In genomic region chr4:162241857-162242256, GRCh38 we compare ENCODE assay signal across 16 cellular contexts.
DNase-seq lines count a peak whose midpoint lies in the region; TF ChIP-seq lines count a peak whose summit lies in the region.
"Had no signal": no experiment of that assay in that cellular context is flagged by ENCODE, and none has a peak within 500 bp of the region (broad histone marks: within the 10 kb centered on the region; RNA-seq: fewer than 3 reads in every experiment).

No MANE protein-coding gene starts in this region.

- no peak overlapping the region for H3K4me3 ChIP-seq in LNCaP clone FGC (ENCODE audit: low read depth, low read length)
- H3K4me3 ChIP-seq: HAP-1 had no signal

- intact Hi-C loops in activated T-helper 1 cell treated with anti-CD3 and anti-CD28 coated beads, Interleukin-12 subunit alpha, Interleukin-12 subunit beta, Interleukin-2, Interleukin-4 antibody, amounts not matched to agents 30 ng/mL and 10 ng/mL and 1 ng/mL, durations not matched to agents 14 hours and 24 hours and 36 hours (cut with micrococcal nuclease): no loop called here

- 0 out of 2 replicates have a peak overlapping the region, but pooled peaks have one; percentile 7 for H3K27ac ChIP-seq in 22Rv1

- H3K27me3 Mint-ChIP-seq in mesothelial cell of epicardium (ENCODE audit: low read depth): no peaks in the 10 kb centered on the region
- H3K27me3 Mint-ChIP-seq in activated T-helper 1 cell treated with anti-CD3 and anti-CD28 coated beads, Interleukin-12 subunit alpha, Interleukin-12 subunit beta, Interleukin-2, Interleukin-4 antibody, amounts not matched to agents 30 ng/mL and 10 ng/mL and 1 ng/mL, durations not matched to agents 14 hours and 24 hours and 36 hours (ENCODE audit: insufficient read depth): no peaks in the 10 kb centered on the region
- H3K27me3 Mint-ChIP-seq: CD4-positive, CD25-positive, alpha-beta regulatory T cell had no signal

- peak overlapping the region; percentile 47 for H3K27ac Mint-ChIP-seq in mesothelial cell of epicardium
- no peak overlapping the region for H3K27ac Mint-ChIP-seq in activated T-helper 1 cell treated with anti-CD3 and anti-CD28 coated beads, Interleukin-12 subunit alpha, Interleukin-12 subunit beta, Interleukin-2, Interleukin-4 antibody, amounts not matched to agents 30 ng/mL and 10 ng/mL and 1 ng/mL, durations not matched to agents 14 hours and 24 hours and 36 hours
- H3K27ac Mint-ChIP-seq: CD4-positive, CD25-positive, alpha-beta regulatory T cell had no signal

- no peaks in the 10 kb centered on the region for H3K36me3 Mint-ChIP-seq in mesothelial cell of epicardium
- no peaks in the 10 kb centered on the region for H3K36me3 Mint-ChIP-seq in activated T-helper 1 cell treated with anti-CD3 and anti-CD28 coated beads, Interleukin-12 subunit alpha, Interleukin-12 subunit beta, Interleukin-2, Interleukin-4 antibody, amounts not matched to agents 30 ng/mL and 10 ng/mL and 1 ng/mL, durations not matched to agents 14 hours and 24 hours and 36 hours (ENCODE audit: low read depth)
- H3K36me3 Mint-ChIP-seq: CD4-positive, CD25-positive, alpha-beta regulatory T cell had no signal

- peaks cover 10% of the 10 kb centered on the region for H3K4me1 Mint-ChIP-seq in mesothelial cell of epicardium
- no peaks in the 10 kb centered on the region for H3K4me1 Mint-ChIP-seq in activated T-helper 1 cell treated with anti-CD3 and anti-CD28 coated beads, Interleukin-12 subunit alpha, Interleukin-12 subunit beta, Interleukin-2, Interleukin-4 antibody, amounts not matched to agents 30 ng/mL and 10 ng/mL and 1 ng/mL, durations not matched to agents 14 hours and 24 hours and 36 hours (ENCODE audit: low read depth)
- H3K4me1 Mint-ChIP-seq: CD4-positive, CD25-positive, alpha-beta regulatory T cell had no signal

- no peak overlapping the region for H3K4me3 Mint-ChIP-seq in mesothelial cell of epicardium
- no peak overlapping the region for H3K4me3 Mint-ChIP-seq in activated T-helper 1 cell treated with anti-CD3 and anti-CD28 coated beads, Interleukin-12 subunit alpha, Interleukin-12 subunit beta, Interleukin-2, Interleukin-4 antibody, amounts not matched to agents 30 ng/mL and 10 ng/mL and 1 ng/mL, durations not matched to agents 14 hours and 24 hours and 36 hours
- H3K4me3 Mint-ChIP-seq: CD4-positive, CD25-positive, alpha-beta regulatory T cell had no signal

- DNase-seq in LNCaP clone FGC (ENCODE audit: low read depth) (peak; percentile 21), amniotic epithelial cell (ENCODE audit: low read depth) (peak; percentile 79), mesothelial cell of epicardium (ENCODE audit: low spot score in 2 of 2, unreplicated experiment in 2 of 2) (no peak), dermis blood vessel endothelial cell (no peak), dedifferentiated amniotic fluid mesenchymal stem cell (ENCODE audit: extremely low spot score) (no peak)
- no peak for DNase-seq in activated T-helper 1 cell treated with anti-CD3 and anti-CD28 coated beads, Interleukin-12 subunit alpha, Interleukin-12 subunit beta, Interleukin-2, Interleukin-4 antibody, amounts not matched to agents 30 ng/mL and 10 ng/mL and 1 ng/mL, durations not matched to agents 14 hours and 24 hours and 36 hours (ENCODE audit: low spot score)
- DNase-seq: Calu3; CD4-positive, CD25-positive, alpha-beta regulatory T cell; DMS79 treated with DMSO at 0.1 percent for 48 hours; NCI-H1092; NCI-H1694; NCI-H2107; NCI-H82; SHP77 had no signal

- TF ChIP-seq CTCF in 22Rv1 (IDR thresholded peaks at IDR 0.05) (no peak), LNCaP clone FGC (IDR thresholded peaks at IDR 0.05; ENCODE audit: control insufficient read depth, extremely low read depth, insufficient read depth) (no peak), mesothelial cell of epicardium (IDR thresholded peaks at IDR 0.05; ENCODE audit: unreplicated experiment) (no peak)

- H3K9me3 Mint-ChIP-seq in mesothelial cell of epicardium: peaks cover 3% of the 10 kb centered on the region
- peaks cover 7% of the 10 kb centered on the region for H3K9me3 Mint-ChIP-seq in activated T-helper 1 cell treated with anti-CD3 and anti-CD28 coated beads, Interleukin-12 subunit alpha, Interleukin-12 subunit beta, Interleukin-2, Interleukin-4 antibody, amounts not matched to agents 30 ng/mL and 10 ng/mL and 1 ng/mL, durations not matched to agents 14 hours and 24 hours and 36 hours

Comparison
In these comparisons a context has a peak if more than half of its experiments do, and no peak if none do; other contexts are left out.
1. DNase-seq: peak in LNCaP clone FGC (single experiment) and amniotic epithelial cell (single experiment); none in mesothelial cell of epicardium (0 of 2), dermis blood vessel endothelial cell (single experiment), dedifferentiated amniotic fluid mesenchymal stem cell (single experiment) and activated T-helper 1 cell treated with anti-CD3 and anti-CD28 coated beads, Interleukin-12 subunit alpha, Interleukin-12 subunit beta, Interleukin-2, Interleukin-4 antibody, amounts not matched to agents 30 ng/mL and 10 ng/mL and 1 ng/mL, durations not matched to agents 14 hours and 24 hours and 36 hours (single experiment).